1 cellular context compared by ENCODE assay signal in genomic region chr2:237673130-237673921, GRCh38.
TF ChIP-seq lines count a peak whose summit lies in the region.

No MANE protein-coding gene starts in this region.

TF ChIP-seq in K562, 482 proteins besides CTCF, POLR2A, EP300 and RAD21 (continued from another document):
- TF ChIP-seq ZNF24 (IDR thresholded peaks at IDR 0.05), result no peak
TF ChIP-seq in K562: peak in this region for 8.
